In genomic region chr6:27814665-27815424, GRCh38 we compare ENCODE assay signal across 8 cellular contexts.
DNase-seq lines count a peak whose midpoint lies in the region; ATAC-seq, FAIRE-seq and TF ChIP-seq lines count a peak whose summit lies in the region.

No MANE protein-coding gene starts in this region.

- H4K20me1 ChIP-seq in H1 (replicated peaks in 1 of 2; ENCODE audit: control insufficient read depth in 1 of 2, insufficient read depth in 2 of 2, low read length in 2 of 2) = no peaks in the 10 kb centered on the region

- H3K27ac ChIP-seq in H1 (ENCODE audit: low read depth, low read length) = peak overlapping the region; percentile 81
- peak overlapping the region; percentile 49 for H3K27ac ChIP-seq in mesendoderm (ENCODE audit: low read depth, low read length)
- H3K27ac ChIP-seq in stomach smooth muscle (ENCODE audit: low read length) = peak overlapping the region; percentile 46

- H4K5ac ChIP-seq in H1 (ENCODE audit: insufficient read length, low read depth, low read length) (peak overlapping the region; percentile 3), mesendoderm (ENCODE audit: low read length) (no peak overlapping the region)

- H3K9me3 ChIP-seq in H1 (ENCODE audit: insufficient read depth in 2 of 2, low read depth in 1 of 2, low read length in 1 of 2) (peaks cover 0 to 3% of the 10 kb centered on the region in 2 experiments; a peak in 1 of 4 replicates), stomach smooth muscle (ENCODE audit: control insufficient read depth in 2 of 2, low read length in 2 of 2) (no peaks in the 10 kb centered on the region)

- H2BK5ac ChIP-seq in H1 (ENCODE audit: low read depth, low read length) (peak overlapping the region; percentile 95), mesendoderm (ENCODE audit: low read length) (peak overlapping the region; percentile 94)

- H2BK12ac ChIP-seq in H1 (ENCODE audit: low read depth, low read length) = peak overlapping the region; percentile 86

- H3K36me3 ChIP-seq in H1 (ENCODE audit: control insufficient read depth in 2 of 4, insufficient read depth in 4 of 4, low read length in 3 of 4) = no peaks in the 10 kb centered on the region
- no peaks in the 10 kb centered on the region for H3K36me3 ChIP-seq in mesendoderm (ENCODE audit: control insufficient read depth, insufficient read depth, low read length)
- H3K36me3 ChIP-seq in stomach smooth muscle (ENCODE audit: control insufficient read depth in 2 of 2, insufficient read depth in 2 of 2, low read length in 2 of 2) = no peaks in the 10 kb centered on the region

- H3K27me3 ChIP-seq in H1 (replicated peaks in 1 of 4; ENCODE audit: control insufficient read depth in 3 of 4, extremely low read depth in 1 of 4, insufficient read depth in 3 of 4, low read length in 3 of 4) = no peaks in the 10 kb centered on the region
- H3K27me3 ChIP-seq in mesendoderm (ENCODE audit: insufficient read depth, low read length, poor library complexity) = no peaks in the 10 kb centered on the region
- peaks cover 18 to 20% of the 10 kb centered on the region in 2 donors for H3K27me3 ChIP-seq in stomach smooth muscle (ENCODE audit: control insufficient read depth in 1 of 2, insufficient read depth in 2 of 2, low read length in 2 of 2)

- peak; percentile 90 for FAIRE-seq in H1 (lab: Jason Lieb, UNC)

- H2AK5ac ChIP-seq in H1 (ENCODE audit: low read depth, low read length) (peak overlapping the region; percentile 96; the same call in 1 of the 2 replicates), mesendoderm (ENCODE audit: low read length) (no peak overlapping the region)

- TF ChIP-seq RAD21 in H1 (IDR thresholded peaks at IDR 0.05 in 1 of 2, conservative IDR thresholded peaks at IDR 0.05 in 1 of 2; ENCODE audit: low read depth in 2 of 2, low read length in 2 of 2) = no peak

- H3K14ac ChIP-seq in H1 (ENCODE audit: insufficient read length) = no peak overlapping the region

- H3K18ac ChIP-seq in H1 (ENCODE audit: extremely low read depth, low read length) (peak overlapping the region; percentile 88), mesendoderm (ENCODE audit: low read length) (peak overlapping the region; percentile 12)

- H3K4me3 ChIP-seq in H1 (ENCODE audit: extremely low read depth in 1 of 4, insufficient read depth in 2 of 4, low read depth in 3 of 4, low read length in 4 of 4) (peak overlapping the region; percentile 20 to 69 (median 57); a peak in 6 of 8 replicates), mesendoderm (ENCODE audit: low read length) (peak overlapping the region; percentile 49), stomach smooth muscle (ENCODE audit: low read length in 2 of 2) (peak overlapping the region; percentile 51 to 81)

- no peak overlapping the region for H3K23ac ChIP-seq in H1 (ENCODE audit: insufficient read length)
- H3K23ac ChIP-seq in mesendoderm (ENCODE audit: low read length) = peak overlapping the region; percentile 56

- TF ChIP-seq CTCF in H1 (IDR thresholded peaks at IDR 0.05; ENCODE audit: control extremely low read depth in 1 of 3, insufficient read depth in 1 of 3, low read depth in 1 of 3, low read length in 3 of 3) = no peak

- H3K4ac ChIP-seq in H1 (replicated peaks; ENCODE audit: insufficient read length, low read depth, low read length) (peak overlapping the region; percentile 92), mesendoderm (ENCODE audit: low read depth, low read length) (peak overlapping the region; percentile 73)

- WGBS in H1 (ENCODE audit: extremely low coverage in 1 of 2, insufficient coverage in 1 of 2, insufficient read length in 1 of 2, insufficient replicate concordance in 2 of 2, low coverage in 1 of 2, low lambda C conversion rate in 2 of 2, missing lambda C conversion rate in 1 of 2), 2 experiments = 44% methylated on average over 40 of the region's 40 CpGs; no CpG with 5 or more reads in 1 of the 2 experiments
- WGBS in mesendoderm (ENCODE audit: extremely low coverage, insufficient coverage, low lambda C conversion rate) = no CpG with 5 or more reads among the region's 40 CpGs

- H2BK20ac ChIP-seq in H1 (ENCODE audit: low read length) = no peak overlapping the region

- TF ChIP-seq EP300 in H1 (IDR thresholded peaks at IDR 0.05; ENCODE audit: borderline replicate concordance in 1 of 2, low read depth in 2 of 2, low read length in 2 of 2) = no peak

- no peak overlapping the region for H2AFZ ChIP-seq in H1 (ENCODE audit: low read length)

- peak overlapping the region; percentile 70 for H2BK120ac ChIP-seq in H1 (replicated peaks; ENCODE audit: low read depth, low read length)
- H2BK120ac ChIP-seq in mesendoderm (ENCODE audit: low read depth, low read length) = no peak overlapping the region

- H3K9ac ChIP-seq in H1 (replicated peaks in 1 of 4; ENCODE audit: extremely low read depth in 1 of 4, low read depth in 3 of 4, low read length in 3 of 4) (peak overlapping the region in 3 of 4 experiments; percentile 44 to 88 (median 46); a peak in 6 of 7 replicates), mesendoderm (ENCODE audit: low read length) (peak overlapping the region; percentile 94), stomach smooth muscle (ENCODE audit: low read length in 2 of 2) (peak overlapping the region; percentile 2 to 29)

- H3K4me2 ChIP-seq in H1 (ENCODE audit: insufficient read depth in 1 of 2, low read depth in 2 of 2, low read length in 2 of 2) = peak overlapping the region; percentile 25 to 77; a peak in 3 of 4 replicates
- H3K4me2 ChIP-seq in mesendoderm (ENCODE audit: low read length) = peak overlapping the region; percentile 69

- DNase-seq in activated gamma-delta T cell treated with Interleukin-2 at 50 U/mL for 16 hours (peak; percentile 67), activated gamma-delta T cell (lab: John Stamatoyannopoulos, UW) (no peak), NCI-H748 (lab: John Stamatoyannopoulos, UW; ENCODE audit: unreplicated experiment) (peak; percentile 95), H1 (ENCODE audit: low read depth in 1 of 2, low spot score in 2 of 2) (peak; percentile 71 to 85), mesendoderm (peak; percentile 99)
- peak; percentile 63 to 78 for DNase-seq in activated CD4-positive, alpha-beta T cell treated with anti-CD3 and anti-CD28 coated beads, Interleukin-2, amount 50 U/mL, for 4 hours

- peak overlapping the region; percentile 66 for H4K91ac ChIP-seq in H1 (replicated peaks; ENCODE audit: insufficient read length, low read length)

- CTCF ChIA-PET in H1 (lab: Charles Lee; ENCODE audit: partially characterized antibody) = interaction anchor here (0.6 kb wide), 1 partner anchor 20 kb away, joined by 5 read pairs; no protein-coding TSS in a partner anchor

- H3K79me1 ChIP-seq in H1 (ENCODE audit: low read depth, low read length) = no peaks in the 10 kb centered on the region
- no peaks in the 10 kb centered on the region for H3K79me1 ChIP-seq in mesendoderm (ENCODE audit: low read length)

- POLR2A ChIA-PET in H1 (lab: Charles Lee; ENCODE audit: partially characterized antibody) = interaction anchor here (0.6 to 11.2 kb wide), 45 partner anchors 6 to 1797 kb away, joined by 3 to 959 read pairs (median 6); a partner anchor contains a TSS

- H3K56ac ChIP-seq in H1 (replicated peaks; ENCODE audit: insufficient read length, low read depth, low read length) = peak overlapping the region; percentile 32
- H3K56ac ChIP-seq in mesendoderm (ENCODE audit: low read length) = peak overlapping the region; percentile 96

- peaks cover 0 to 6% (median 2%) of the 10 kb centered on the region in 4 experiments; a peak in 3 of 7 replicates for H3K4me1 ChIP-seq in H1 (replicated peaks in 1 of 4; ENCODE audit: control insufficient read depth in 3 of 4, insufficient read depth in 4 of 4, low read length in 3 of 4)
- no peaks in the 10 kb centered on the region for H3K4me1 ChIP-seq in mesendoderm (ENCODE audit: control insufficient read depth, low read depth, low read length)
- peaks cover 13% of the 10 kb centered on the region for H3K4me1 ChIP-seq in stomach smooth muscle (ENCODE audit: control insufficient read depth, insufficient read depth, low read length)

- TF ChIP-seq POLR2A in H1 (IDR thresholded peaks at IDR 0.05; ENCODE audit: control extremely low read depth in 1 of 2, low read depth in 2 of 2, low read length in 2 of 2) = peak; percentile 56 to 85

- peak overlapping the region; percentile 75; the same call in 1 of the 2 replicates for H4K8ac ChIP-seq in H1 (ENCODE audit: extremely low read depth, insufficient read depth, low read length)
- H4K8ac ChIP-seq in mesendoderm (ENCODE audit: low read depth, low read length) = no peak overlapping the region

- peak; percentile 53 for ATAC-seq in HG03039 (IDR thresholded peaks at IDR 0.05; ENCODE audit: unreplicated experiment)

- H3K79me2 ChIP-seq in H1 (ENCODE audit: control insufficient read depth in 1 of 2, insufficient read depth in 2 of 2, low read length in 2 of 2) = peaks cover 0 to 6% of the 10 kb centered on the region in 2 experiments; a peak in 1 of 4 replicates
- no peaks in the 10 kb centered on the region for H3K79me2 ChIP-seq in mesendoderm (ENCODE audit: control insufficient read depth, insufficient read depth, low read length)

- H2BK15ac ChIP-seq in H1 (ENCODE audit: low read length) (0 out of 2 replicates have a peak overlapping the region, but pooled peaks have one; percentile 1), mesendoderm (replicated peaks; ENCODE audit: low read depth) (no peak overlapping the region)

- peaks cover 15% of the 10 kb centered on the region for H3K23me2 ChIP-seq in H1 (ENCODE audit: low read depth, low read length)

TF ChIP-seq in H1, 55 proteins besides CTCF, POLR2A, EP300 and RAD21:
- peak; percentile 81 for TF ChIP-seq CHD2 (IDR thresholded peaks at IDR 0.05; ENCODE audit: low read length)
- TF ChIP-seq RNF2 (IDR thresholded peaks at IDR 0.05; ENCODE audit: borderline replicate concordance, low read depth, low read length, missing control alignments, poor library complexity, severe bottlenecking) = no peak
- TF ChIP-seq TAF7 (optimal IDR thresholded peaks at IDR 0.05; ENCODE audit: borderline replicate concordance, low read depth, low read length) = peak; percentile 26
- TF ChIP-seq TBP (IDR thresholded peaks at IDR 0.05; ENCODE audit: low read depth, low read length) = peak; percentile 97
- TF ChIP-seq POLR2AphosphoS5 (IDR thresholded peaks at IDR 0.05; ENCODE audit: low read depth, low read length) = peak; percentile 93
- peak; percentile 85 for TF ChIP-seq GTF2F1 (IDR thresholded peaks at IDR 0.05; ENCODE audit: borderline replicate concordance, low read depth, low read length)
- 0 out of 2 replicates have a peak, but pooled peaks have one; percentile 15 for TF ChIP-seq YY1 (IDR thresholded peaks at IDR 0.05; ENCODE audit: low read depth, low read length)
- TF ChIP-seq JUND (IDR thresholded peaks at IDR 0.05; ENCODE audit: low read length) = peak; percentile 52; the same call in 1 of the 2 replicates
- no peak for TF ChIP-seq NANOG (IDR thresholded peaks at IDR 0.05; ENCODE audit: insufficient read depth, low read depth, low read length, poor library complexity, severe bottlenecking)
- peak; percentile 89 for TF ChIP-seq TAF1 (IDR thresholded peaks at IDR 0.05; ENCODE audit: low read depth, low read length)
- TF ChIP-seq SP1 (IDR thresholded peaks at IDR 0.05; ENCODE audit: low read depth, low read length) = peak; percentile 98
- peak; percentile 90 for TF ChIP-seq CREB1 (IDR thresholded peaks at IDR 0.05)
- TF ChIP-seq PHF8 (conservative IDR thresholded peaks at IDR 0.05; ENCODE audit: low read depth, low read length) = no peak

Comparison
In these comparisons a context has a peak if more than half of its experiments do, and no peak if none do; other contexts are left out.
1. H3K9ac ChIP-seq: peak in every context shown above with its lines; median percentile 94 in mesendoderm; 46 in H1; 16 in stomach smooth muscle.